Comparison of ENCODE assay signal across 17 cellular contexts in the genomic region with DNA sequence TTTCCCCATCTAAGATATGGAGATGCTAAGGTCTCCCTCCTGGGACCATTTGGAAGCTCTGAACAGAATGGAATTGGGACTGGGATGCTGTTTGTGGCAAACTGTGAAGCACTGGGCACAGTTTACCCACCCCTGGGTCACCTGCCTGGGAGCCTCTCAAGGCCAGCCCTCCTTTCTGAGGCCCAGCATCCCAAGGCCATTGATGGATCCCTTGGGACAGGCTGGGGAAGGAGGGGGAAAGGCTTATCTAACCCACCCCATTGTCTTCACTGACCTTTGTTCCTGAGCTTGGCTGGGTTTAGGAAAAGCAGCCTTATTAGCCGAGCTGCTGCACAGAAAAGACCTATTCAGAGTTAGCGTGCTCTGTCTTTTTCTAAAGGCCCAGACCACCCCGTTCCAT. TPM values are rescaled to one million over a fixed set of nuclear protein-coding genes. Genes with fewer than 3 reads are reported as not detected.
DNase-seq lines count a peak whose midpoint lies in the region; ATAC-seq and TF ChIP-seq lines count a peak whose summit lies in the region.
"Had no signal": no experiment of that assay in that cellular context is flagged by ENCODE, and none has a peak within 500 bp of the region (broad histone marks: within the 10 kb centered on the region; RNA-seq: fewer than 3 reads in every experiment).

No MANE protein-coding gene starts in this region.

- no peaks in the 10 kb centered on the region for H3K9me3 Mint-ChIP-seq in CD8-positive, alpha-beta T cell
- H3K9me3 Mint-ChIP-seq: IgD-negative memory B cell had no signal

- H2BK120ac ChIP-seq in trophoblast cell (ENCODE audit: insufficient read depth, low read length, poor library complexity), result no peak overlapping the region

- H2BK12ac ChIP-seq in trophoblast cell (ENCODE audit: low read length), result no peak overlapping the region

- no peaks in the 10 kb centered on the region for H3K27me3 Mint-ChIP-seq in CD8-positive, alpha-beta T cell (ENCODE audit: low read depth)
- H3K27me3 Mint-ChIP-seq: activated naive CD8-positive, alpha-beta T cell had no signal

- no peaks in the 10 kb centered on the region for H3K9me3 ChIP-seq in BLaER1 treated with 17β-estradiol and CSF1 and Interleukin-3, amounts not matched to agents 10 nM and 100 nM (replicated peaks in 1 of 11)
- H3K9me3 ChIP-seq in NT2/D1 (ENCODE audit: insufficient read depth, low read length) (no peaks in the 10 kb centered on the region), esophagus squamous epithelium (no peaks in the 10 kb centered on the region), trophoblast cell (ENCODE audit: insufficient read depth, low read depth, low read length) (no peaks in the 10 kb centered on the region)
- no peaks in the 10 kb centered on the region for H3K9me3 ChIP-seq in CD8-positive, alpha-beta T cell (ENCODE audit: low read length)
- H3K9me3 ChIP-seq: SK-N-SH had no signal

- H2BK5ac ChIP-seq in trophoblast cell (ENCODE audit: low read depth, low read length, poor library complexity), result no peak overlapping the region

- peak overlapping the region; percentile 57 for H3K4ac ChIP-seq in trophoblast cell (ENCODE audit: low read depth, low read length)

- H3K4me1 ChIP-seq in BLaER1 treated with 17β-estradiol and CSF1 and Interleukin-3, amounts not matched to agents 10 nM and 100 nM, result peaks cover 53 to 98% (median 96%) of the 10 kb centered on the region in 10 experiments
- H3K4me1 ChIP-seq in NT2/D1 (ENCODE audit: insufficient read depth, insufficient read length), result peaks cover 3% of the 10 kb centered on the region
- peaks cover 39 to 100% (median 69%) of the 10 kb centered on the region in 3 donors for H3K4me1 ChIP-seq in esophagus squamous epithelium
- peaks cover 22 to 29% of the 10 kb centered on the region in 2 experiments for H3K4me1 ChIP-seq in trophoblast cell (ENCODE audit: control insufficient read depth in 1 of 2, insufficient read depth in 2 of 2, low read length in 2 of 2)
- H3K4me1 ChIP-seq in CD8-positive, alpha-beta T cell (ENCODE audit: insufficient read depth, low read length), result peaks cover 17% of the 10 kb centered on the region

- H4K20me1 ChIP-seq in BLaER1 treated with 17β-estradiol and CSF1 and Interleukin-3, amounts not matched to agents 10 nM and 100 nM, result peaks cover 0 to 74% (median 16%) of the 10 kb centered on the region in 11 experiments; a peak in 13 of 22 replicates

- H3K36me3 Mint-ChIP-seq in CD8-positive, alpha-beta T cell, result no peaks in the 10 kb centered on the region
- H3K36me3 Mint-ChIP-seq: activated naive CD8-positive, alpha-beta T cell; IgD-negative memory B cell had no signal

- no peak overlapping the region for H3K18ac ChIP-seq in trophoblast cell (ENCODE audit: low read length)

- TF ChIP-seq CTCF in esophagus squamous epithelium (IDR thresholded peaks at IDR 0.05), result no peak
- TF ChIP-seq CTCF in CD8-positive, alpha-beta T cell (IDR thresholded peaks at IDR 0.05), result no peak

- TF ChIP-seq POLR2A in esophagus squamous epithelium (IDR thresholded peaks at IDR 0.05), result no peak

- H4K91ac ChIP-seq in trophoblast cell (ENCODE audit: low read depth, low read length), result no peak overlapping the region

- H3K36me3 ChIP-seq in BLaER1 treated with 17β-estradiol and CSF1 and Interleukin-3, amounts not matched to agents 10 nM and 100 nM, result no peaks in the 10 kb centered on the region; a peak in 1 of 22 replicates
- H3K36me3 ChIP-seq in NT2/D1 (ENCODE audit: insufficient read depth, insufficient read length, low read length) (peaks cover 17% of the 10 kb centered on the region), esophagus squamous epithelium (no peaks in the 10 kb centered on the region), trophoblast cell (ENCODE audit: control insufficient read depth in 1 of 2, insufficient read depth in 2 of 2, low read length in 2 of 2) (no peaks in the 10 kb centered on the region)
- no peaks in the 10 kb centered on the region for H3K36me3 ChIP-seq in CD8-positive, alpha-beta T cell (ENCODE audit: insufficient read depth, low read length)

- no peak overlapping the region for H3K27ac Mint-ChIP-seq in CD8-positive, alpha-beta T cell
- H3K27ac Mint-ChIP-seq: activated naive CD8-positive, alpha-beta T cell had no signal

- no peak for DNase-seq in NT2/D1 (ENCODE audit: low read depth, low spot score)
- no peak for DNase-seq in esophagus squamous epithelium (lab: John Stamatoyannopoulos, UW)
- no peak for DNase-seq in trophoblast cell
- no peak for DNase-seq in posterior cingulate gyrus
- DNase-seq in CD8-positive, alpha-beta T cell, result no peak
- no peak for DNase-seq in NCI-H345 treated with DMSO at 0.1 percent for 48 hours (lab: John Stamatoyannopoulos, UW; ENCODE audit: unreplicated experiment)
- no peak for DNase-seq in AG08395 (ENCODE audit: low spot score)
- DNase-seq: activated T-cell treated with anti-CD3 and anti-CD28 coated beads, Interleukin-2, amount 50 U/mL, for 1 hour; GDM1; NCI-H1930; NCI-H510A; OCI-M1; SK-N-SH; stimulated activated CD4-positive, alpha-beta T cell treated with anti-CD3 and anti-CD28 coated beads, Interleukin-15, amount 100 ng/mL, for 24 hours had no signal

- H3K4me1 Mint-ChIP-seq in CD8-positive, alpha-beta T cell (ENCODE audit: low read depth), result peaks cover 30% of the 10 kb centered on the region

- H3K4me2 ChIP-seq in BLaER1 treated with 17β-estradiol and CSF1 and Interleukin-3, amounts not matched to agents 10 nM and 100 nM, result peak overlapping the region in 8 of 11 experiments; percentile 31 to 100 (median 95); a peak in 14 of 22 replicates
- H3K4me2 ChIP-seq in trophoblast cell (ENCODE audit: low read length), result no peak overlapping the region
- H3K4me2 ChIP-seq: SK-N-SH had no signal

- H3K14ac ChIP-seq in trophoblast cell (ENCODE audit: low read length), result no peak overlapping the region

- WGBS in esophagus squamous epithelium, 2 donors, result 39 to 59% methylated on average over 3 of the region's 3 CpGs
- no CpG with 5 or more reads among the region's 3 CpGs for whole genome bisulfite sequencing in trophoblast cell (ENCODE audit: extremely low coverage, insufficient coverage, insufficient read length)

- H3K9ac ChIP-seq in BLaER1 treated with 17β-estradiol and CSF1 and Interleukin-3, amounts not matched to agents 10 nM and 100 nM, result peak overlapping the region in 2 of 11 experiments; percentile 4 to 28; a peak in 3 of 22 replicates
- H3K9ac ChIP-seq in NT2/D1 (ENCODE audit: insufficient read length, low read depth), result peak overlapping the region; percentile 22
- H3K9ac ChIP-seq in trophoblast cell (ENCODE audit: low read length), result no peak overlapping the region
- H3K9ac ChIP-seq: SK-N-SH had no signal

- H4K8ac ChIP-seq in trophoblast cell (ENCODE audit: low read depth, low read length), result no peak overlapping the region

- peaks cover 0 to 4% (median 0%) of the 10 kb centered on the region in 11 experiments; a peak in 1 of 22 replicates for H3K27me3 ChIP-seq in BLaER1 treated with 17β-estradiol and CSF1 and Interleukin-3, amounts not matched to agents 10 nM and 100 nM
- H3K27me3 ChIP-seq in NT2/D1 (ENCODE audit: insufficient read depth, insufficient read length), result peaks cover 12% of the 10 kb centered on the region
- H3K27me3 ChIP-seq in esophagus squamous epithelium, result peaks cover 0 to 4% (median 0%) of the 10 kb centered on the region in 4 donors
- peaks cover 5% of the 10 kb centered on the region for H3K27me3 ChIP-seq in trophoblast cell (ENCODE audit: insufficient read depth, low read length)
- H3K27me3 ChIP-seq in CD8-positive, alpha-beta T cell (ENCODE audit: insufficient read depth, low read length), result no peaks in the 10 kb centered on the region

- H3K4me3 Mint-ChIP-seq in CD8-positive, alpha-beta T cell, result no peak overlapping the region
- H3K4me3 Mint-ChIP-seq: activated naive CD8-positive, alpha-beta T cell had no signal

- CTCF ChIA-PET in CD8-positive, alpha-beta T cell (lab: Charles Lee), result no interaction called here

- POLR2A ChIA-PET in CD8-positive, alpha-beta T cell (lab: Charles Lee), result no interaction called here

- no peak overlapping the region for H3K23ac ChIP-seq in trophoblast cell (ENCODE audit: low read length)

- H4K12ac ChIP-seq in trophoblast cell (ENCODE audit: low read depth, low read length), result no peak overlapping the region

- H2AFZ ChIP-seq in trophoblast cell (ENCODE audit: insufficient read depth, low read length, poor library complexity), result no peak overlapping the region

- no peak for ATAC-seq in CD8-positive, alpha-beta T cell

- intact Hi-C loops in esophagus squamous epithelium (cut with DNase I) (no loop called here), posterior cingulate gyrus (cut with DNase I) (no loop called here)
- intact Hi-C loops in CD8-positive, alpha-beta T cell (cut with DNase I, micrococcal nuclease), result no loop called here

- no peak overlapping the region for H2AK5ac ChIP-seq in trophoblast cell (ENCODE audit: low read length)

- peaks cover 36% of the 10 kb centered on the region for H3K79me2 ChIP-seq in trophoblast cell (ENCODE audit: control insufficient read depth, insufficient read depth, low read length, poor library complexity)

- peaks cover 3% of the 10 kb centered on the region for H3K79me1 ChIP-seq in trophoblast cell (ENCODE audit: low read length)

- no peak overlapping the region for H3K4me3 ChIP-seq in BLaER1 treated with 17β-estradiol and CSF1 and Interleukin-3, amounts not matched to agents 10 nM and 100 nM
- H3K4me3 ChIP-seq in NT2/D1 (ENCODE audit: insufficient read length, low read depth), result no peak overlapping the region
- no peak overlapping the region for H3K4me3 ChIP-seq in esophagus squamous epithelium
- H3K4me3 ChIP-seq in trophoblast cell (ENCODE audit: low read depth, low read length), result no peak overlapping the region
- H3K4me3 ChIP-seq in CD8-positive, alpha-beta T cell (ENCODE audit: low read depth, low read length), result no peak overlapping the region

- peak overlapping the region in 2 of 11 experiments; percentile 16 to 82; a peak in 1 of 22 replicates for H3K27ac ChIP-seq in BLaER1 treated with 17β-estradiol and CSF1 and Interleukin-3, amounts not matched to agents 10 nM and 100 nM
- peak overlapping the region in 3 of 4 donors; percentile 44 to 74 (median 64) for H3K27ac ChIP-seq in esophagus squamous epithelium
- no peak overlapping the region for H3K27ac ChIP-seq in trophoblast cell (ENCODE audit: low read depth, low read length)
- no peak overlapping the region for H3K27ac ChIP-seq in CD8-positive, alpha-beta T cell (ENCODE audit: low read depth, low read length)

RNA-seq across cellular contexts. Expression of a gene that starts 5.2 kb away (rescaled TPM):
- total RNA-seq in esophagus squamous epithelium, result 10 to 100 TPM; 23.4 to 52.0 (median 27.1) TPM
- 17.0 and 18.1 TPM in 2 replicates for polyA plus RNA-seq in trophoblast cell (2013)
- 1 to 10 TPM; 6.9 to 7.1 TPM for total RNA-seq in CD8-positive, alpha-beta T cell

RNA-seq across cellular contexts. Expression of a gene that starts 46.2 kb away (rescaled TPM):
- 1 to 10 TPM in 1 of 4 donors, under 1 TPM in 2, not detected in 1; 0.22 to 1.3 (median 0.59) TPM for total RNA-seq in esophagus squamous epithelium
- polyA plus RNA-seq in trophoblast cell (2013), result 1.3 and 1.5 TPM in 2 replicates
- under 1 TPM in 1 of 2 experiments, not detected in 1; 0.11 TPM for total RNA-seq in CD8-positive, alpha-beta T cell

Comparison
In these comparisons a context has a peak if more than half of its experiments do, and no peak if none do; other contexts are left out.
1. H3K27ac ChIP-seq: peak in esophagus squamous epithelium (3 of 4); none in trophoblast cell (single experiment) and CD8-positive, alpha-beta T cell (single experiment).